ENCODE assay signal across 1 cellular context in genomic region chr19:46520616-46521015, GRCh38.
TF ChIP-seq lines count a peak whose summit lies in the region.

No MANE protein-coding gene starts in this region.

TF ChIP-seq in K562, 482 proteins besides CTCF, POLR2A, EP300 and RAD21 (continued from another document):
- TF ChIP-seq TAF1 (IDR thresholded peaks at IDR 0.05; ENCODE audit: control insufficient read depth, extremely low read depth, insufficient read depth, low read length, severe bottlenecking): peak; percentile 28
- TF ChIP-seq CBFB (CRISPR knock-in tag; IDR thresholded peaks at IDR 0.05): no peak
TF ChIP-seq in K562: peak in this region for 12.
